17 cellular contexts compared by ENCODE assay signal in genomic region chr11:118636569-118637290, GRCh38. TPM values are rescaled to one million over a fixed set of nuclear protein-coding genes. Genes with fewer than 3 reads are reported as not detected.
A peak's percentile ranks its signal among the peaks of the same experiment; 100 is the strongest.
DNase-seq lines count a peak whose midpoint lies in the region; ATAC-seq, FAIRE-seq and TF ChIP-seq lines count a peak whose summit lies in the region.
"Had no signal": no experiment of that assay in that cellular context is flagged by ENCODE, and none has a peak within 500 bp of the region (broad histone marks: within the 10 kb centered on the region; RNA-seq: fewer than 3 reads in every experiment).

No MANE protein-coding gene starts in this region.

- no peak for TF ChIP-seq RAD21 in H1 (IDR thresholded peaks at IDR 0.05 in 1 of 2, conservative IDR thresholded peaks at IDR 0.05 in 1 of 2; ENCODE audit: low read depth in 2 of 2, low read length in 2 of 2)

- no peak overlapping the region for H4K5ac ChIP-seq in H1 (ENCODE audit: insufficient read length, low read depth, low read length)

- H3K23me2 ChIP-seq in H1 (ENCODE audit: low read depth, low read length), result peaks cover 6% of the 10 kb centered on the region; the same call in 1 of the 2 replicates

- ATAC-seq in Right ventricle myocardium inferior (no peak), left cardiac atrium (no peak), HG03045 (IDR thresholded peaks at IDR 0.05; ENCODE audit: unreplicated experiment) (no peak)

- TF ChIP-seq EP300 in H1 (IDR thresholded peaks at IDR 0.05; ENCODE audit: borderline replicate concordance in 1 of 2, low read depth in 2 of 2, low read length in 2 of 2), result no peak

- H3K27ac ChIP-seq in RWPE1 (peak overlapping the region; percentile 99), H1 (ENCODE audit: low read depth, low read length) (no peak overlapping the region), small intestine (ENCODE audit: low read depth in 1 of 2, low read length in 1 of 2) (no peak overlapping the region)
- H3K27ac ChIP-seq: BLaER1 treated with 17β-estradiol and CSF1 and Interleukin-3, amounts not matched to agents 10 nM and 100 nM had no signal

- peaks cover 4% of the 10 kb centered on the region; the same call in 1 of the 2 replicates for H3K79me1 ChIP-seq in H1 (ENCODE audit: low read depth, low read length)

- TF ChIP-seq CTCF in RWPE1 (conservative IDR thresholded peaks at IDR 0.05; ENCODE audit: low read depth) (no peak), H1 (IDR thresholded peaks at IDR 0.05; ENCODE audit: control extremely low read depth in 1 of 3, insufficient read depth in 1 of 3, low read depth in 1 of 3, low read length in 3 of 3) (no peak)

- no peak for TF ChIP-seq POLR2A in H1 (IDR thresholded peaks at IDR 0.05; ENCODE audit: control extremely low read depth in 1 of 2, low read depth in 2 of 2, low read length in 2 of 2)

- no peak overlapping the region; the same call in 1 of the 2 replicates for H2BK20ac ChIP-seq in H1 (ENCODE audit: low read length)

- H2BK15ac ChIP-seq in H1 (ENCODE audit: low read length), result no peak overlapping the region

- peaks cover 9% of the 10 kb centered on the region for H3K27me3 Mint-ChIP-seq in activated CD4-positive, alpha-beta T cell treated with anti-CD3 and anti-CD28 coated beads, Interleukin-2, amount 10 ng/mL, durations not matched to agents 24 days and 14 days

- no peak overlapping the region for H2BK120ac ChIP-seq in H1 (replicated peaks; ENCODE audit: low read depth, low read length)

- 0 out of 2 replicates have a peak overlapping the region, but pooled peaks have one; percentile 75 for H3K18ac ChIP-seq in H1 (ENCODE audit: extremely low read depth, low read length)

- no peaks in the 10 kb centered on the region for H3K36me3 Mint-ChIP-seq in activated CD4-positive, alpha-beta T cell treated with anti-CD3 and anti-CD28 coated beads, Interleukin-2, amount 10 ng/mL, durations not matched to agents 24 days and 14 days (ENCODE audit: low read depth)

- no peak overlapping the region for H3K23ac ChIP-seq in H1 (ENCODE audit: insufficient read length)

- WGBS in H1 (ENCODE audit: extremely low coverage in 1 of 2, insufficient coverage in 1 of 2, insufficient read length in 1 of 2, insufficient replicate concordance in 2 of 2, low coverage in 1 of 2, low lambda C conversion rate in 2 of 2, missing lambda C conversion rate in 1 of 2), 2 experiments, result 88% methylated on average over 8 of the region's 8 CpGs; no CpG with 5 or more reads in 1 of the 2 experiments
- 77 to 83% (median 78%) methylated on average over 8 of the region's 8 CpGs for WGBS in small intestine, 3 donors

- no peak overlapping the region for H2AFZ ChIP-seq in H1 (ENCODE audit: low read length)

- intact Hi-C loops in Right ventricle myocardium inferior (cut with DNase I), result no loop called here
- intact Hi-C loops in left cardiac atrium (cut with DNase I), result no loop called here
- intact Hi-C loops in activated CD4-positive, alpha-beta T cell treated with anti-CD3 and anti-CD28 coated beads, Interleukin-2, amount 10 ng/mL, durations not matched to agents 24 days and 14 days (cut with micrococcal nuclease), result no loop called here

- H3K4me1 ChIP-seq in H1 (replicated peaks in 1 of 4; ENCODE audit: control insufficient read depth in 3 of 4, insufficient read depth in 4 of 4, low read length in 3 of 4) (peaks cover 16 to 23% (median 19%) of the 10 kb centered on the region in 4 experiments), small intestine (ENCODE audit: control insufficient read depth in 2 of 2, insufficient read depth in 1 of 2, low read depth in 1 of 2, low read length in 1 of 2) (peaks cover 4% of the 10 kb centered on the region in 2 donors)

- peak overlapping the region in 1 of 2 experiments; percentile 80; a peak in 1 of 4 replicates for H3K4me2 ChIP-seq in H1 (ENCODE audit: insufficient read depth in 1 of 2, low read depth in 2 of 2, low read length in 2 of 2)
- H3K4me2 ChIP-seq: BLaER1 treated with 17β-estradiol and CSF1 and Interleukin-3, amounts not matched to agents 10 nM and 100 nM had no signal

- H3K9ac ChIP-seq in H1 (replicated peaks in 1 of 4; ENCODE audit: extremely low read depth in 1 of 4, low read depth in 3 of 4, low read length in 3 of 4), result no peak overlapping the region
- H3K9ac ChIP-seq: BLaER1 treated with 17β-estradiol and CSF1 and Interleukin-3, amounts not matched to agents 10 nM and 100 nM had no signal

- H2BK12ac ChIP-seq in H1 (ENCODE audit: low read depth, low read length), result no peak overlapping the region

- peak; percentile 41 for DNase-seq in Right ventricle myocardium inferior (ENCODE audit: missing footprints)
- no peak for DNase-seq in left cardiac atrium
- no peak for DNase-seq in RWPE1 (ENCODE audit: low spot score)
- DNase-seq in H1 (ENCODE audit: low read depth in 1 of 2, low spot score in 2 of 2), result no peak
- peak; percentile 46 for DNase-seq in small intestine
- DNase-seq in ureter (ENCODE audit: low spot score), result no peak
- no peak for DNase-seq in activated CD4-positive, alpha-beta T cell treated with anti-CD3 and anti-CD28 coated beads, Interleukin-2, amount 10 ng/mL, durations not matched to agents 24 days and 14 days
- DNase-seq: 8988T, DMS 273 treated with DMSO at 0.1 percent for 48 hours, H7, NCI-H1930, NCI-H2171 treated with DMSO at 0.1 percent for 48 hours had no signal

- H3K27ac Mint-ChIP-seq in activated CD4-positive, alpha-beta T cell treated with anti-CD3 and anti-CD28 coated beads, Interleukin-2, amount 10 ng/mL, durations not matched to agents 24 days and 14 days, result no peak overlapping the region

- peaks cover 6 to 50% (median 21%) of the 10 kb centered on the region in 4 experiments; a peak in 6 of 8 replicates for H3K36me3 ChIP-seq in H1 (ENCODE audit: control insufficient read depth in 2 of 4, insufficient read depth in 4 of 4, low read length in 3 of 4)
- H3K36me3 ChIP-seq in small intestine (ENCODE audit: control insufficient read depth in 2 of 2, insufficient read depth in 2 of 2, low read length in 2 of 2), result no peaks in the 10 kb centered on the region

- no peaks in the 10 kb centered on the region for H3K9me3 Mint-ChIP-seq in activated CD4-positive, alpha-beta T cell treated with anti-CD3 and anti-CD28 coated beads, Interleukin-2, amount 10 ng/mL, durations not matched to agents 24 days and 14 days

- H2AK5ac ChIP-seq in H1 (ENCODE audit: low read depth, low read length), result peak overlapping the region; percentile 68; the same call in 1 of the 2 replicates

- peak overlapping the region; percentile 9; the same call in 1 of the 2 replicates for H2BK5ac ChIP-seq in H1 (ENCODE audit: low read depth, low read length)

- no peak overlapping the region for H3K4me3 Mint-ChIP-seq in activated CD4-positive, alpha-beta T cell treated with anti-CD3 and anti-CD28 coated beads, Interleukin-2, amount 10 ng/mL, durations not matched to agents 24 days and 14 days

- H3K4ac ChIP-seq in H1 (replicated peaks; ENCODE audit: insufficient read length, low read depth, low read length), result no peak overlapping the region

- H3K79me2 ChIP-seq in H1 (ENCODE audit: control insufficient read depth in 1 of 2, insufficient read depth in 2 of 2, low read length in 2 of 2), result no peaks in the 10 kb centered on the region

- H4K20me1 ChIP-seq in H1 (replicated peaks in 1 of 2; ENCODE audit: control insufficient read depth in 1 of 2, insufficient read depth in 2 of 2, low read length in 2 of 2), result peaks cover 2 to 10% of the 10 kb centered on the region in 2 experiments

- FAIRE-seq in H1 (lab: Jason Lieb, UNC) (no peak), small intestine (lab: Jason Lieb, UNC) (no peak)
- FAIRE-seq: RCC 7860 had no signal

- H3K9me3 ChIP-seq in H1 (ENCODE audit: insufficient read depth in 2 of 2, low read depth in 1 of 2, low read length in 1 of 2), result no peaks in the 10 kb centered on the region
- no peaks in the 10 kb centered on the region for H3K9me3 ChIP-seq in small intestine (ENCODE audit: control insufficient read depth, low read depth)
- H3K9me3 ChIP-seq: BLaER1 treated with 17β-estradiol and CSF1 and Interleukin-3, amounts not matched to agents 10 nM and 100 nM had no signal

- no peak overlapping the region for H4K8ac ChIP-seq in H1 (ENCODE audit: extremely low read depth, insufficient read depth, low read length)

- no peak overlapping the region for H4K91ac ChIP-seq in H1 (replicated peaks; ENCODE audit: insufficient read length, low read length)

- H3K56ac ChIP-seq in H1 (replicated peaks; ENCODE audit: insufficient read length, low read depth, low read length), result no peak overlapping the region

- POLR2A ChIA-PET in RWPE1 (lab: Yijun Ruan, JAX; ENCODE audit: low non-redundant PET), result no interaction called here
- POLR2A ChIA-PET in H1 (lab: Charles Lee; ENCODE audit: partially characterized antibody), result interaction anchor here (0.6 to 25.8 kb wide), 7 partner anchors 9 to 353 kb away, joined by 3 to 574 read pairs (median 7); partner anchors contain the start of gene PHLDB1

- H3K14ac ChIP-seq in H1 (ENCODE audit: insufficient read length), result no peak overlapping the region

- peaks cover 2% of the 10 kb centered on the region for H3K4me1 Mint-ChIP-seq in activated CD4-positive, alpha-beta T cell treated with anti-CD3 and anti-CD28 coated beads, Interleukin-2, amount 10 ng/mL, durations not matched to agents 24 days and 14 days

- H3K27me3 ChIP-seq in H1 (replicated peaks in 1 of 4; ENCODE audit: control insufficient read depth in 3 of 4, extremely low read depth in 1 of 4, insufficient read depth in 3 of 4, low read length in 3 of 4) (no peaks in the 10 kb centered on the region), small intestine (ENCODE audit: control insufficient read depth in 2 of 2, insufficient read depth in 2 of 2, low read length in 2 of 2) (no peaks in the 10 kb centered on the region)
- H3K27me3 ChIP-seq: BLaER1 treated with 17β-estradiol and CSF1 and Interleukin-3, amounts not matched to agents 10 nM and 100 nM had no signal

- CTCF ChIA-PET in RWPE1 (lab: Yijun Ruan, JAX), result interaction anchor here (0.6 to 1.2 kb wide), 7 partner anchors 10 to 320 kb away, joined by 3 to 5 read pairs (median 3); partner anchors contain the start of genes PHLDB1 and UPK2
- CTCF ChIA-PET in H1 (lab: Charles Lee; ENCODE audit: partially characterized antibody), result interaction anchor here (0.6 to 19.1 kb wide), 11 partner anchors 9 to 455 kb away, joined by 3 to 435 read pairs (median 8); partner anchors contain the start of genes PHLDB1 and TREH

- H3K4me3 ChIP-seq in H1 (ENCODE audit: extremely low read depth in 1 of 4, insufficient read depth in 2 of 4, low read depth in 3 of 4, low read length in 4 of 4) (no peak overlapping the region), small intestine (ENCODE audit: low read depth in 1 of 2, low read length in 2 of 2) (no peak overlapping the region)
- H3K4me3 ChIP-seq: BLaER1 treated with 17β-estradiol and CSF1 and Interleukin-3, amounts not matched to agents 10 nM and 100 nM had no signal

RNA-seq across cellular contexts. Expression of gene PHLDB1, which starts 29.3 kb away (rescaled TPM):
- total RNA-seq in Right ventricle myocardium inferior (115 TPM), left cardiac atrium (100 to 1,000 TPM; 108 to 159 TPM), ureter (93.1 TPM)
- 74.8 and 74.9 TPM in 2 replicates for total RNA-seq in H1 (2021; fragmentation: NEBNext Ultra II Directional; extraction: Animal tissue kit (Norgen Biotek cat#: 25700))
- polyA plus RNA-seq in H1 (2011; rRNA removed) (53.9 and 70.6 TPM in 2 replicates), small intestine (10 to 100 TPM; 14.1 to 30.7 (median 15.1) TPM)
- polyA plus RNA-seq in H1 (2011; cell fraction: cytosol; rRNA removed), result 66.4 TPM
- polyA plus RNA-seq in H1 (2011; cell fraction: nucleus; rRNA removed), result 211 TPM
- 47.2 to 67.0 TPM (median 64.5 TPM) in 4 replicates for polyA plus RNA-seq in H1 (2012, experiment 1 of 2)
- 57.7 TPM for polyA plus RNA-seq in H1 (2012, experiment 2 of 2)
- polyA plus RNA-seq in H1 (2013, experiment 1 of 2), result 44.2 TPM
- 40.0 TPM for polyA plus RNA-seq in H1 (2013, experiment 2 of 2)
- polyA minus RNA-seq in H1 (2011; rRNA and poly(A)+ RNA removed), result 57.0 and 74.3 TPM in 2 replicates
- 57.3 TPM for polyA minus RNA-seq in H1 (2011; cell fraction: cytosol; rRNA and poly(A)+ RNA removed)
- polyA minus RNA-seq in H1 (2011; cell fraction: nucleus; rRNA and poly(A)+ RNA removed), result 100 TPM
- total RNA-seq in activated CD4-positive, alpha-beta T cell treated with anti-CD3 and anti-CD28 coated beads, Interleukin-2, amount 10 ng/mL, durations not matched to agents 24 days and 14 days, result 1.3 and 1.7 TPM in 2 replicates

RNA-seq across cellular contexts. Expression of gene TREH, which starts 42.7 kb away (rescaled TPM):
- not detected for total RNA-seq in Right ventricle myocardium inferior
- total RNA-seq in left cardiac atrium, result not detected
- total RNA-seq in H1 (2021; fragmentation: NEBNext Ultra II Directional; extraction: Animal tissue kit (Norgen Biotek cat#: 25700)), result not detected in 2 replicates
- polyA plus RNA-seq in H1 (2011; rRNA removed), result 0.03 TPM in 1 of 2 replicates, not detected in the other
- not detected for polyA plus RNA-seq in H1 (2011; cell fraction: cytosol; rRNA removed)
- polyA plus RNA-seq in H1 (2011; cell fraction: nucleus; rRNA removed), result 0.20 TPM
- 0.16 to 0.46 TPM (median 0.27 TPM) in 4 replicates for polyA plus RNA-seq in H1 (2012, experiment 1 of 2)
- 0.45 TPM for polyA plus RNA-seq in H1 (2012, experiment 2 of 2)
- not detected for polyA plus RNA-seq in H1 (2013, experiment 1 of 2)
- not detected for polyA plus RNA-seq in H1 (2013, experiment 2 of 2)
- polyA minus RNA-seq in H1 (2011; rRNA and poly(A)+ RNA removed), result not detected in 2 replicates
- polyA minus RNA-seq in H1 (2011; cell fraction: cytosol; rRNA and poly(A)+ RNA removed), result not detected
- polyA minus RNA-seq in H1 (2011; cell fraction: nucleus; rRNA and poly(A)+ RNA removed), result not detected
- 10 to 100 TPM; 14.6 to 88.6 (median 64.0) TPM for polyA plus RNA-seq in small intestine
- 0.44 TPM for total RNA-seq in ureter
- not detected in 2 replicates for total RNA-seq in activated CD4-positive, alpha-beta T cell treated with anti-CD3 and anti-CD28 coated beads, Interleukin-2, amount 10 ng/mL, durations not matched to agents 24 days and 14 days
- total RNA-seq: Daoy, H7, NCI-H460 had no signal

Comparison
In these comparisons a context has a peak if more than half of its experiments do, and no peak if none do; other contexts are left out.
1. DNase-seq: peak in Right ventricle myocardium inferior (single experiment) and small intestine (single experiment); none in left cardiac atrium (single experiment), RWPE1 (single experiment), H1 (0 of 2), ureter (single experiment) and activated CD4-positive, alpha-beta T cell treated with anti-CD3 and anti-CD28 coated beads, Interleukin-2, amount 10 ng/mL, durations not matched to agents 24 days and 14 days (single experiment).
2. RNA of gene PHLDB1, which starts 29.3 kb away (total RNA-seq): 108 to 159 TPM in left cardiac atrium, 115 TPM in Right ventricle myocardium inferior (single experiment), 93.1 TPM in ureter (single experiment) and 74.8 to 74.9 TPM in H1; 1.3 to 1.7 TPM in activated CD4-positive, alpha-beta T cell treated with anti-CD3 and anti-CD28 coated beads, Interleukin-2, amount 10 ng/mL, durations not matched to agents 24 days and 14 days; every median in the first group is over 10 times any median in the second.